Comparison of ENCODE assay signal across 26 cellular contexts in the genomic region with DNA sequence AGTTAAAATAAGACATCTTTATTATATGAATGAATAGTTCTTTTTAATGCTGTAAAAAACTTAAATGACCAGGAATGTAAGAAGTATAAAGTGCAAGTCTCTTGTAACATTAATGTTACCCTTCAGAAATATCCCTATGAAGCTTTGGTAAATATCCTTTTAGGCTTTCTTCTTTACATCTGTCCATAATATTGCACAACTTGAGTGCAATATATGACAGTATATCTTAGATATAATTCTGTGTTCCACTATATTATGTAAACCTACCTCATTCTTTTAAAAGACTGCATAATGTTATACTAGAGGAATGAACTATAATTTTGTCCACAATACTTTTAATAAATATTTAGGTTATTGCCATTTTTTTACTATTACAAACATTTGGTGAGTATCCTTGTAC.
"Had no signal": no experiment of that assay in that cellular context is flagged by ENCODE, and none has a peak within 500 bp of the region (broad histone marks: within the 10 kb centered on the region; RNA-seq: fewer than 3 reads in every experiment).

No MANE protein-coding gene starts in this region.

- DNase-seq: naive thymus-derived CD4-positive, alpha-beta T cell; natural killer cell; occipital lobe; ovary; posterior cingulate gyrus; psoas muscle; right cardiac atrium; stimulated activated CD4-positive, alpha-beta T cell treated with anti-CD3 and anti-CD28 coated beads, Interleukin-15, amount 100 ng/mL, for 24 hours; stimulated activated CD4-positive, alpha-beta T cell treated with anti-CD3 and anti-CD28 coated beads, Interleukin-2, amount 100 ng/mL, for 24 hours; stimulated activated CD4-positive, alpha-beta T cell treated with anti-CD3 and anti-CD28 coated beads, Interleukin-2, amount 100 ng/mL, for 48 hours; stimulated activated CD4-positive, alpha-beta T cell treated with anti-CD3 and anti-CD28 coated beads, Interleukin-4, amount 100 ng/mL, for 24 hours; stimulated activated naive B cell treated with anti-CD40 and anti-IgM and Interleukin-4, amounts not matched to agents 10 μg/mL and 1 μg/mL and 100 μg/mL, for 72 hours; stimulated activated naive CD4-positive, alpha-beta T cell treated with Interleukin-2 at 50 U/mL for 16 hours; stomach; thyroid gland; upper lobe of left lung had no signal

- H3K9me3 ChIP-seq: ovary, psoas muscle, stomach, thoracic aorta, thyroid gland, tibial nerve, upper lobe of left lung, vagina had no signal

- H3K4me2 ChIP-seq: neural progenitor cell, smooth muscle cell had no signal

- FAIRE-seq: urothelium cell line had no signal

- H3K9ac ChIP-seq: neural progenitor cell, parathyroid adenoma had no signal

- H3K79me2 ChIP-seq: parathyroid adenoma had no signal

- H3K27me3 ChIP-seq: neural progenitor cell, ovary, stomach, thyroid gland, tibial nerve, upper lobe of left lung, vagina had no signal

- H2AFZ ChIP-seq: neural progenitor cell, parathyroid adenoma had no signal

- H3K4me1 ChIP-seq: neural progenitor cell, parathyroid adenoma, psoas muscle, thyroid gland, tibial nerve, upper lobe of left lung, vagina had no signal

- H3K27ac ChIP-seq: neural progenitor cell, ovary, parathyroid adenoma, psoas muscle, skin epidermis, stomach, thoracic aorta, thyroid gland, tibial nerve, upper lobe of left lung, vagina had no signal

- H3K36me3 ChIP-seq: neural progenitor cell, ovary, thoracic aorta, thyroid gland, tibial nerve, vagina had no signal

- ATAC-seq: naive thymus-derived CD4-positive, alpha-beta T cell; natural killer cell; psoas muscle; right cardiac atrium; sciatic nerve; stimulated activated effector memory CD8-positive, alpha-beta T cell treated with anti-CD3 and anti-CD28 coated beads, Interleukin-12 subunit alpha, Interleukin-12 subunit beta, amount 100 ng/mL, for 72 hours; stimulated activated naive B cell treated with anti-CD40 and anti-IgM and Interleukin-4, amounts not matched to agents 10 μg/mL and 1 μg/mL and 100 μg/mL, for 72 hours had no signal

- H3K4me3 ChIP-seq: neural progenitor cell, ovary, psoas muscle, skin epidermis, smooth muscle cell, stomach, thoracic aorta, thyroid gland, tibial nerve, upper lobe of left lung, vagina had no signal
